Comparison of ENCODE assay signal across 7 cellular contexts in the genomic region with DNA sequence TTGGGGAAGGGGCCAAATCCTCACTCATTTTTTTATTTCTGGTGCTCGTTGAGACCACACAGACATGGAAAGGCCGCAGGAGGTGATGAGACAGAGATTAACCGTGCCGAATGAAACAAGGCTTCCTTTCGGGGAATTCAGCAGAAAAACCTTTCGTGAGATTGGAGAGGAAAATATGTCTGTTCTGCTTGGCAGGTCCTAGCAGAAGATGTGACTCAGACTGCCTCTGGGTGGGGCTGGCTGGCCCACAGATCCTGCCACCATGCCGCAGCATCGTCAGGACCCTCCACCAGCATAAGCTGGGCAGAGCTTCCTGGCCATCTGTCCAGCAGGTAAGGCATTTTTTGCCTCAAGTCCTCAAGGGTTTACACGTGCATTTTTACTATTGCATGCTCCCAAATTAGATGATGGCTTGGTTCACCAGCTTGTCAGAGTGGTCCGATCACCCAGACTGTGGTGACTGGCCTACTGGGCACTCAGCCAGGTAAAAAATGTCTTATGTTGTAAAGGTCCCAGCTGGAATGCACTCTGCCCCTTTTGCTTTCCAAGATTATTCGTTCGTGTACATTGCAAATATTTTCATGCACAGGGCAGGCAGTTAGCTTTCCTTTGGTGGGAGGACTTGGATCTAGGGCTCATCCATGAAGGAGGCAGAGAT. TPM values are rescaled to one million over a fixed set of nuclear protein-coding genes. Genes with fewer than 3 reads are reported as not detected.
A peak's percentile ranks its signal among the peaks of the same experiment; 100 is the strongest.
DNase-seq lines count a peak whose midpoint lies in the region; ATAC-seq and TF ChIP-seq lines count a peak whose summit lies in the region.

No MANE protein-coding gene starts in this region.

- H3K4me1 ChIP-seq in adrenal gland (replicated peaks in 1 of 2): peaks cover 33 to 45% of the 10 kb centered on the region in 2 donors

- TF ChIP-seq CTCF in GM12873 (IDR thresholded peaks at IDR 0.05; ENCODE audit: insufficient read depth, low read depth, low read length, missing control alignments): peak; percentile 39
- no peak for TF ChIP-seq CTCF in adrenal gland (IDR thresholded peaks at IDR 0.05)

- peak overlapping the region; percentile 91 to 99 (median 97) for H3K27ac Mint-ChIP-seq in immature natural killer cell

- no peaks in the 10 kb centered on the region for H3K27me3 ChIP-seq in adrenal gland

- peak overlapping the region; percentile 98 to 100 (median 99) for H3K4me3 Mint-ChIP-seq in immature natural killer cell

- ATAC-seq in HG03060 (IDR thresholded peaks at IDR 0.05; ENCODE audit: low read depth, unreplicated experiment) (peak; percentile 37), GM21619 (IDR thresholded peaks at IDR 0.05; ENCODE audit: unreplicated experiment) (no peak)

- peaks cover 0 to 13% (median 9%) of the 10 kb centered on the region in 3 donors for H3K27me3 Mint-ChIP-seq in immature natural killer cell (ENCODE audit: low read depth in 3 of 3)

- no peak for DNase-seq in SK-N-MC (ENCODE audit: low read depth, low spot score)
- DNase-seq in adrenal gland: peak; percentile 53 to 84 (median 79)
- DNase-seq in immature natural killer cell: peak; percentile 8 to 26 (median 19)
- peak; percentile 64 for DNase-seq in stimulated activated CD4-positive, alpha-beta T cell treated with anti-CD3 and anti-CD28 coated beads, Interleukin-12 subunit alpha, Interleukin-12 subunit beta, amount 100 ng/mL, for 4 hours

- peaks cover 6 to 13% (median 9%) of the 10 kb centered on the region in 3 donors for H3K36me3 Mint-ChIP-seq in immature natural killer cell

- intact Hi-C loops in adrenal gland (cut with DNase I): loop anchor here in 1 of 2 donors (5.0 kb wide), 1 partner anchor 39 kb away; the partner anchor contains the start of gene ARFGAP2

- no peak for TF ChIP-seq POLR2A in adrenal gland (IDR thresholded peaks at IDR 0.05)

- peaks cover 35 to 41% of the 10 kb centered on the region in 2 donors for H3K4me1 Mint-ChIP-seq in immature natural killer cell

- H3K4me3 ChIP-seq in SK-N-MC (peak overlapping the region; percentile 93), adrenal gland (peak overlapping the region in 2 of 4 donors; percentile 44 to 66)

- H3K9ac ChIP-seq in SK-N-MC (ENCODE audit: insufficient read length): peak overlapping the region; percentile 89

- H3K36me3 ChIP-seq in SK-N-MC (ENCODE audit: insufficient read depth, low read length) (0 out of 2 replicates have a peak, but pooled peaks cover 3% of the 10 kb centered on the region), adrenal gland (replicated peaks in 1 of 2) (peaks cover 0 to 18% of the 10 kb centered on the region in 2 donors)

- 1 to 4% (median 2%) methylated on average over 11 to 12 of the region's 12 CpGs for WGBS in adrenal gland, 4 donors

- no peaks in the 10 kb centered on the region for H3K9me3 ChIP-seq in SK-N-MC (ENCODE audit: low read depth, low read length)
- no peaks in the 10 kb centered on the region for H3K9me3 ChIP-seq in adrenal gland (replicated peaks in 1 of 3)

- H3K27ac ChIP-seq in SK-N-MC: peak overlapping the region; percentile 85; the same call in 1 of the 2 replicates
- peak overlapping the region in 3 of 5 donors; percentile 91 to 95 (median 94) for H3K27ac ChIP-seq in adrenal gland

- no peaks in the 10 kb centered on the region for H3K9me3 Mint-ChIP-seq in immature natural killer cell

RNA-seq across cellular contexts. Expression of gene DDB2, which starts 1.5 kb away (rescaled TPM):
- 100 to 1,000 TPM in 1 of 8 donors, 10 to 100 TPM in 7; 35.8 to 121 (median 58.5) TPM for total RNA-seq in adrenal gland
- polyA plus RNA-seq in adrenal gland (100 to 1,000 TPM in 1 of 3 donors, 10 to 100 TPM in 2; 48.3 to 128 (median 54.9) TPM), immature natural killer cell (10 to 100 TPM; 27.4 to 39.3 (median 35.4) TPM)

RNA-seq across cellular contexts. Expression of gene PACSIN3, which starts 30.0 kb away (rescaled TPM):
- 100 to 1,000 TPM in 6 of 8 donors, 10 to 100 TPM in 2; 96.3 to 211 (median 110) TPM for total RNA-seq in adrenal gland
- polyA plus RNA-seq in adrenal gland (10 to 100 TPM; 49.4 to 78.9 (median 73.7) TPM), immature natural killer cell (under 1 TPM in 1 of 3 donors, not detected in 2; 0.48 TPM)

RNA-seq across cellular contexts. Expression of gene ACP2, which starts 32.3 kb away (rescaled TPM):
- 100 to 1,000 TPM in 4 of 8 donors, 10 to 100 TPM in 4; 64.6 to 127 (median 92.4) TPM for total RNA-seq in adrenal gland
- polyA plus RNA-seq in adrenal gland (10 to 100 TPM; 39.8 to 59.7 (median 58.2) TPM), immature natural killer cell (10 to 100 TPM in 2 of 3 donors, 1 to 10 TPM in 1; 6.6 to 20.1 (median 19.2) TPM)

RNA-seq across cellular contexts. Expression of gene ARFGAP2, which starts 39.6 kb away (rescaled TPM):
- total RNA-seq in adrenal gland: 100 to 1,000 TPM in 5 of 8 donors, 10 to 100 TPM in 3; 74.4 to 411 (median 116) TPM
- 10 to 100 TPM; 72.3 to 92.6 (median 91.1) TPM for polyA plus RNA-seq in adrenal gland
- polyA plus RNA-seq in immature natural killer cell: 100 to 1,000 TPM; 103 to 137 (median 121) TPM

RNA-seq across cellular contexts. Expression of gene NR1H3, which starts 41.5 kb away (rescaled TPM):
- 10 to 100 TPM; 23.7 to 76.3 (median 47.2) TPM for total RNA-seq in adrenal gland
- polyA plus RNA-seq in adrenal gland (100 to 1,000 TPM in 1 of 3 donors, 10 to 100 TPM in 2; 15.4 to 246 (median 75.8) TPM), immature natural killer cell (10 to 100 TPM; 14.8 to 20.3 (median 19.8) TPM)

Comparison
In these comparisons a context has a peak if more than half of its experiments do, and no peak if none do; other contexts are left out.
1. RNA of gene PACSIN3, which starts 30.0 kb away (polyA plus RNA-seq): 49.4 to 78.9 TPM in adrenal gland; 0.48 TPM in immature natural killer cell; every median in the first group is over 10 times any median in the second.